ENCODE assay signal across 7 cellular contexts in genomic region chr1:120238867-120239266, GRCh38.
DNase-seq lines count a peak whose midpoint lies in the region; ATAC-seq and TF ChIP-seq lines count a peak whose summit lies in the region.
"Not testable (repeated sequence)": the region's sequence is repeated elsewhere in the genome, so short reads cannot be mapped to it uniquely, and the experiment has no call there.

No MANE protein-coding gene starts in this region.

- H2AFZ ChIP-seq in PC-3 (ENCODE audit: low read length), result not testable (repeated sequence)

- peak overlapping the region in 1 of 2 donors; percentile 53 for H3K4me3 Mint-ChIP-seq in activated T-cell treated with anti-CD3 and anti-CD28 coated beads, Interleukin-2, amount 50 U/mL, for 72 hours
- H3K4me3 Mint-ChIP-seq in activated T-helper 17 cell treated with anti-CD3 and anti-CD28 coated beads, Interleukin-2, amount 50 U/mL, for 72 hours; stimulated activated effector memory CD8-positive, alpha-beta T cell treated with anti-CD3 and anti-CD28 coated beads, Interleukin-12 subunit alpha, Interleukin-12 subunit beta, amount 100 ng/mL, for 72 hours; stimulated activated naive B cell treated with anti-CD40 and anti-IgM and Interleukin-4, amounts not matched to agents 10 μg/mL and 1 μg/mL and 100 μg/mL, for 72 hours: not testable (repeated sequence)

- H3K27me3 ChIP-seq in PC-3 (ENCODE audit: low read length); RWPE2 (ENCODE audit: insufficient read depth, poor library complexity, severe bottlenecking): not testable (repeated sequence)

- not testable (repeated sequence) for H3K4me2 ChIP-seq in PC-3 (ENCODE audit: low read length)

- not testable (repeated sequence) for H3K27me3 Mint-ChIP-seq in activated T-cell treated with anti-CD3 and anti-CD28 coated beads, Interleukin-2, amount 50 U/mL, for 72 hours (ENCODE audit: low read depth); activated T-helper 17 cell treated with anti-CD3 and anti-CD28 coated beads, Interleukin-2, amount 50 U/mL, for 72 hours; stimulated activated naive B cell treated with anti-CD40 and anti-IgM and Interleukin-4, amounts not matched to agents 10 μg/mL and 1 μg/mL and 100 μg/mL, for 72 hours

- POLR2A ChIA-PET in PC-3 (lab: Charles Lee; ENCODE audit: unreplicated experiment), result not testable (repeated sequence)

- intact Hi-C loops in PC-3 (cut with micrococcal nuclease), result not testable (repeated sequence)

- not testable (repeated sequence) for H3K9me2 ChIP-seq in PC-3 (replicated peaks; ENCODE audit: low read length)

- not testable (repeated sequence) for H3K4me3 ChIP-seq in PC-3 (ENCODE audit: low read length); RWPE2 (ENCODE audit: severe bottlenecking)

- CTCF ChIA-PET in PC-3 (lab: Charles Lee), result not testable (repeated sequence)

- ATAC-seq in GM18868 (IDR thresholded peaks at IDR 0.05; ENCODE audit: unreplicated experiment) (peak; percentile 48), PC-3 (peak; percentile 84), RWPE2 (ENCODE audit: low read depth) (peak; percentile 71)
- peak; percentile 64 to 72 for ATAC-seq in activated T-cell treated with anti-CD3 and anti-CD28 coated beads, Interleukin-2, amount 50 U/mL, for 72 hours (replicated peaks in 1 of 2)
- ATAC-seq in activated T-helper 17 cell treated with anti-CD3 and anti-CD28 coated beads, Interleukin-2, amount 50 U/mL, for 72 hours (replicated peaks), result peak; percentile 81
- ATAC-seq in stimulated activated effector memory CD8-positive, alpha-beta T cell treated with anti-CD3 and anti-CD28 coated beads, Interleukin-12 subunit alpha, Interleukin-12 subunit beta, amount 100 ng/mL, for 72 hours, result peak; percentile 80
- peak; percentile 45 to 62 for ATAC-seq in stimulated activated naive B cell treated with anti-CD40 and anti-IgM and Interleukin-4, amounts not matched to agents 10 μg/mL and 1 μg/mL and 100 μg/mL, for 72 hours (replicated peaks)

- H3K9ac ChIP-seq in PC-3 (ENCODE audit: low read length), result not testable (repeated sequence)

- not testable (repeated sequence) for H3K27ac ChIP-seq in PC-3 (ENCODE audit: low read length); RWPE2 (ENCODE audit: poor library complexity, severe bottlenecking)

- not testable (repeated sequence) for H3K4me1 Mint-ChIP-seq in activated T-cell treated with anti-CD3 and anti-CD28 coated beads, Interleukin-2, amount 50 U/mL, for 72 hours (ENCODE audit: low read depth); activated T-helper 17 cell treated with anti-CD3 and anti-CD28 coated beads, Interleukin-2, amount 50 U/mL, for 72 hours; stimulated activated effector memory CD8-positive, alpha-beta T cell treated with anti-CD3 and anti-CD28 coated beads, Interleukin-12 subunit alpha, Interleukin-12 subunit beta, amount 100 ng/mL, for 72 hours; stimulated activated naive B cell treated with anti-CD40 and anti-IgM and Interleukin-4, amounts not matched to agents 10 μg/mL and 1 μg/mL and 100 μg/mL, for 72 hours

- DNase-seq in PC-3; RWPE2 (ENCODE audit: low spot score); activated T-cell treated with anti-CD3 and anti-CD28 coated beads, Interleukin-2, amount 50 U/mL, for 72 hours; stimulated activated effector memory CD8-positive, alpha-beta T cell treated with anti-CD3 and anti-CD28 coated beads, Interleukin-12 subunit alpha, Interleukin-12 subunit beta, amount 100 ng/mL, for 72 hours (ENCODE audit: low spot score in 2 of 2); stimulated activated naive B cell treated with anti-CD40 and anti-IgM and Interleukin-4, amounts not matched to agents 10 μg/mL and 1 μg/mL and 100 μg/mL, for 72 hours: not testable (repeated sequence)

- H3K79me2 ChIP-seq in PC-3 (ENCODE audit: low read length), result not testable (repeated sequence)

- not testable (repeated sequence) for H4K20me1 ChIP-seq in PC-3 (ENCODE audit: low read length)

- not testable (repeated sequence) for H3K9me3 ChIP-seq in PC-3 (ENCODE audit: low read length); RWPE2 (ENCODE audit: severe bottlenecking)

- H3K27ac Mint-ChIP-seq in activated T-cell treated with anti-CD3 and anti-CD28 coated beads, Interleukin-2, amount 50 U/mL, for 72 hours; activated T-helper 17 cell treated with anti-CD3 and anti-CD28 coated beads, Interleukin-2, amount 50 U/mL, for 72 hours; stimulated activated naive B cell treated with anti-CD40 and anti-IgM and Interleukin-4, amounts not matched to agents 10 μg/mL and 1 μg/mL and 100 μg/mL, for 72 hours: not testable (repeated sequence)
- peak overlapping the region; percentile 64 for H3K27ac Mint-ChIP-seq in stimulated activated effector memory CD8-positive, alpha-beta T cell treated with anti-CD3 and anti-CD28 coated beads, Interleukin-12 subunit alpha, Interleukin-12 subunit beta, amount 100 ng/mL, for 72 hours

- H3K36me3 Mint-ChIP-seq in activated T-cell treated with anti-CD3 and anti-CD28 coated beads, Interleukin-2, amount 50 U/mL, for 72 hours (ENCODE audit: insufficient read depth in 2 of 2); activated T-helper 17 cell treated with anti-CD3 and anti-CD28 coated beads, Interleukin-2, amount 50 U/mL, for 72 hours (ENCODE audit: low read depth); stimulated activated effector memory CD8-positive, alpha-beta T cell treated with anti-CD3 and anti-CD28 coated beads, Interleukin-12 subunit alpha, Interleukin-12 subunit beta, amount 100 ng/mL, for 72 hours; stimulated activated naive B cell treated with anti-CD40 and anti-IgM and Interleukin-4, amounts not matched to agents 10 μg/mL and 1 μg/mL and 100 μg/mL, for 72 hours: not testable (repeated sequence)

- not testable (repeated sequence) for H3K4me1 ChIP-seq in PC-3 (ENCODE audit: insufficient read depth, low read length); RWPE2 (ENCODE audit: insufficient read depth, poor library complexity, severe bottlenecking)

- not testable (repeated sequence) for TF ChIP-seq CTCF in PC-3 (conservative IDR thresholded peaks at IDR 0.05; ENCODE audit: low read depth, low read length); RWPE2 (IDR thresholded peaks at IDR 0.05; ENCODE audit: poor library complexity, severe bottlenecking)

- H3K9me3 Mint-ChIP-seq in activated T-cell treated with anti-CD3 and anti-CD28 coated beads, Interleukin-2, amount 50 U/mL, for 72 hours; activated T-helper 17 cell treated with anti-CD3 and anti-CD28 coated beads, Interleukin-2, amount 50 U/mL, for 72 hours; stimulated activated effector memory CD8-positive, alpha-beta T cell treated with anti-CD3 and anti-CD28 coated beads, Interleukin-12 subunit alpha, Interleukin-12 subunit beta, amount 100 ng/mL, for 72 hours; stimulated activated naive B cell treated with anti-CD40 and anti-IgM and Interleukin-4, amounts not matched to agents 10 μg/mL and 1 μg/mL and 100 μg/mL, for 72 hours: not testable (repeated sequence)

- not testable (repeated sequence) for H3F3A ChIP-seq in PC-3 (ENCODE audit: low read length, unreplicated experiment)

- not testable (repeated sequence) for H3K36me3 ChIP-seq in PC-3 (ENCODE audit: low read depth, low read length); RWPE2 (ENCODE audit: low read depth)

- BruUV-seq in PC-3 (replicated peaks; lab: Mats Ljungman, UMichigan), result not testable (repeated sequence)
